8 cellular contexts compared by ENCODE assay signal in genomic region chr5:93581738-93582414, GRCh38. TPM values are rescaled to one million over a fixed set of nuclear protein-coding genes. Genes with fewer than 3 reads are reported as not detected.
DNase-seq lines count a peak whose midpoint lies in the region; ATAC-seq and TF ChIP-seq lines count a peak whose summit lies in the region.

No MANE protein-coding gene starts in this region.

- DNase-seq in DMS53 treated with DMSO at 0.1 percent for 48 hours (lab: John Stamatoyannopoulos, UW; ENCODE audit: unreplicated experiment) (peak; percentile 69), NB4 (ENCODE audit: low read depth) (peak; percentile 17), mammary epithelial cell (peak; percentile 72), neural progenitor cell (ENCODE audit: low spot score) (peak; percentile 72), AG20443 (ENCODE audit: low spot score) (no peak)
- no peak for DNase-seq in activated CD4-positive, CD25-positive, alpha-beta regulatory T cell treated with anti-CD3 and anti-CD28 coated beads, Interleukin-2, amount 50 U/mL, for 72 hours

- H3K9ac ChIP-seq in mammary epithelial cell (ENCODE audit: insufficient read depth, low read length) (peak overlapping the region; percentile 51), neural progenitor cell (no peak overlapping the region)

- H3F3A ChIP-seq in neural progenitor cell (ENCODE audit: low read depth): peaks cover 55% of the 10 kb centered on the region

- no peak for ATAC-seq in GM19351 (IDR thresholded peaks at IDR 0.05; ENCODE audit: unreplicated experiment)
- ATAC-seq in GM21367 (IDR thresholded peaks at IDR 0.05; ENCODE audit: unreplicated experiment): no peak

- H3K36me3 ChIP-seq in mammary epithelial cell (ENCODE audit: insufficient read depth, low read length) (no peaks in the 10 kb centered on the region), neural progenitor cell (no peaks in the 10 kb centered on the region)

- H3K79me2 ChIP-seq in mammary epithelial cell (ENCODE audit: insufficient read depth, low read length): peaks cover 16% of the 10 kb centered on the region
- peaks cover 13% of the 10 kb centered on the region for H3K79me2 ChIP-seq in neural progenitor cell (ENCODE audit: low read depth)

- no peaks in the 10 kb centered on the region for H3K9me3 ChIP-seq in mammary epithelial cell (replicated peaks; ENCODE audit: insufficient read depth, low read length)
- no peaks in the 10 kb centered on the region for H3K9me3 ChIP-seq in neural progenitor cell (ENCODE audit: low read depth)

- CTCF ChIA-PET in mammary epithelial cell (lab: Charles Lee; ENCODE audit: low non-redundant PET): interaction anchor here (0.7 kb wide), 1 partner anchor 301 kb away, joined by 8 read pairs; no protein-coding TSS in a partner anchor

- intact Hi-C loops in mammary epithelial cell (cut with micrococcal nuclease): loop anchor here (1.0 to 10.0 kb wide), 8 partner anchors 219 to 1270 kb away; no protein-coding TSS in a partner anchor

- no peak for TF ChIP-seq CTCF in NB4 (IDR thresholded peaks at IDR 0.05; ENCODE audit: low read depth, low read length)
- no peak for TF ChIP-seq CTCF in mammary epithelial cell (conservative IDR thresholded peaks at IDR 0.05 in 1 of 2, IDR thresholded peaks at IDR 0.05 in 1 of 2; ENCODE audit: extremely low read depth in 1 of 2, insufficient read depth in 1 of 2, low read depth in 1 of 2, low read length in 2 of 2)
- TF ChIP-seq CTCF in neural progenitor cell (IDR thresholded peaks at IDR 0.05): no peak

- dilution Hi-C loops in mammary epithelial cell (cut with HindIII; ENCODE audit: low sequenced_read_pairs): no loop called here

- H3K4me3 ChIP-seq in NB4 (ENCODE audit: low read depth, low read length): no peak overlapping the region
- peak overlapping the region; percentile 62 to 76 (median 67) for H3K4me3 ChIP-seq in mammary epithelial cell (replicated peaks in 1 of 3; ENCODE audit: insufficient read depth in 1 of 3, low read depth in 2 of 3, low read length in 3 of 3)
- peak overlapping the region; percentile 82 for H3K4me3 ChIP-seq in neural progenitor cell

- H3K27me3 Mint-ChIP-seq in neural progenitor cell (ENCODE audit: insufficient read depth, low read depth): peaks cover 12% of the 10 kb centered on the region

- TF ChIP-seq POLR2A in NB4 (IDR thresholded peaks at IDR 0.05; ENCODE audit: extremely low read depth, insufficient read length): no peak

- H3K27ac Mint-ChIP-seq in neural progenitor cell: no peak overlapping the region

- H3K4me2 ChIP-seq in mammary epithelial cell (ENCODE audit: insufficient read depth, low read depth, low read length) (peak overlapping the region; percentile 98), neural progenitor cell (peak overlapping the region; percentile 86)

- H4K20me1 ChIP-seq in mammary epithelial cell (ENCODE audit: insufficient read depth, low read length) (no peaks in the 10 kb centered on the region), neural progenitor cell (ENCODE audit: low read depth) (peaks cover 14% of the 10 kb centered on the region)

- no TSS peak for BruUV-seq in mammary epithelial cell (replicated peaks; lab: Mats Ljungman, UMichigan)

- H3K4me3 Mint-ChIP-seq in neural progenitor cell: no peak overlapping the region

- in situ Hi-C loops in mammary epithelial cell (cut with MboI; ENCODE audit: low sequenced_read_pairs in 2 of 2): loop anchor here in 1 of 2 donors (25.0 kb wide), 1 partner anchor 670 kb away; no protein-coding TSS in a partner anchor

- 12% methylated on average over 5 of the region's 10 CpGs for WGBS in mammary epithelial cell (ENCODE audit: low coverage, missing lambda C conversion rate)

- peaks cover 15% of the 10 kb centered on the region for H3K4me1 ChIP-seq in mammary epithelial cell (ENCODE audit: insufficient read depth, low read length)
- H3K4me1 ChIP-seq in neural progenitor cell: peaks cover 26% of the 10 kb centered on the region

- H2AFZ ChIP-seq in mammary epithelial cell (ENCODE audit: low read depth, low read length) (peak overlapping the region; percentile 90), neural progenitor cell (replicated peaks) (no peak overlapping the region)

- H3K4me1 Mint-ChIP-seq in neural progenitor cell: peaks cover 22% of the 10 kb centered on the region

- peak overlapping the region; percentile 38 for H3K27ac ChIP-seq in mammary epithelial cell (ENCODE audit: insufficient read depth, low read depth, low read length)
- no peak overlapping the region for H3K27ac ChIP-seq in neural progenitor cell

- H3K36me3 Mint-ChIP-seq in neural progenitor cell: peaks cover 11% of the 10 kb centered on the region

- H3K9me3 Mint-ChIP-seq in neural progenitor cell: peaks cover 4% of the 10 kb centered on the region

- no peaks in the 10 kb centered on the region for H3K27me3 ChIP-seq in mammary epithelial cell (ENCODE audit: insufficient read depth, low read length)
- H3K27me3 ChIP-seq in neural progenitor cell: peaks cover 85% of the 10 kb centered on the region

RNA-seq across cellular contexts. Expression of gene NR2F1-AS1, which starts 0.9 kb away (rescaled TPM):
- total RNA-seq in mammary epithelial cell (10 to 100 TPM in 1 of 2 donors, 1 to 10 TPM in 1; 8.7 to 12.2 TPM), neural progenitor cell (ENCODE audit: low replicate concordance) (8.3 and 9.3 TPM in 2 replicates)
- polyA plus RNA-seq in mammary epithelial cell: 4.4 TPM
- 0.26 TPM for polyA minus RNA-seq in mammary epithelial cell

RNA-seq across cellular contexts. Expression of gene NR2F1, which starts 1.1 kb away (rescaled TPM):
- 1 to 10 TPM; 3.3 to 3.5 TPM for total RNA-seq in mammary epithelial cell
- polyA plus RNA-seq in mammary epithelial cell: 7.8 TPM
- polyA minus RNA-seq in mammary epithelial cell: 0.10 TPM
- 9.1 and 21.1 TPM in 2 replicates for total RNA-seq in neural progenitor cell (ENCODE audit: low replicate concordance)

Comparison
In these comparisons a context has a peak if more than half of its experiments do, and no peak if none do; other contexts are left out.
1. DNase-seq: peak in DMS53 treated with DMSO at 0.1 percent for 48 hours (single experiment), NB4 (single experiment), mammary epithelial cell (single experiment) and neural progenitor cell (single experiment); none in activated CD4-positive, CD25-positive, alpha-beta regulatory T cell treated with anti-CD3 and anti-CD28 coated beads, Interleukin-2, amount 50 U/mL, for 72 hours (single experiment) and AG20443 (single experiment).